In genomic region chr13:47110833-47111240, GRCh38 we compare ENCODE assay signal across 2 cellular contexts.
TF ChIP-seq lines count a peak whose summit lies in the region.

No MANE protein-coding gene starts in this region.

TF ChIP-seq in WTC11, 78 proteins besides CTCF, POLR2A, EP300 and RAD21:
- no peak for TF ChIP-seq PREB (CRISPR knock-in tag; IDR thresholded peaks at IDR 0.05; ENCODE audit: borderline replicate concordance)
- TF ChIP-seq KAT7 (CRISPR knock-in tag; IDR thresholded peaks at IDR 0.05; ENCODE audit: borderline replicate concordance) = no peak
- no peak for TF ChIP-seq RORB (CRISPR knock-in tag; IDR thresholded peaks at IDR 0.05)
- TF ChIP-seq IRF2 (CRISPR knock-in tag; IDR thresholded peaks at IDR 0.05; ENCODE audit: borderline replicate concordance, low read depth) = no peak
- TF ChIP-seq ZNF317 (CRISPR knock-in tag; IDR thresholded peaks at IDR 0.05; ENCODE audit: borderline replicate concordance, low read depth) = no peak

TF ChIP-seq in SK-N-SH treated with all-trans-retinoic acid at 6 μM for 48 hours, 23 proteins besides CTCF, POLR2A, EP300 and RAD21 (continued from another document):
- TF ChIP-seq TSHZ2 (CRISPR knock-in tag; IDR thresholded peaks at IDR 0.05) (no peak), TCF4 (CRISPR knock-in tag; IDR thresholded peaks at IDR 0.05; ENCODE audit: borderline replicate concordance) (no peak), ESRRG (CRISPR knock-in tag; IDR thresholded peaks at IDR 0.05) (no peak), PATZ1 (CRISPR knock-in tag; IDR thresholded peaks at IDR 0.05; ENCODE audit: borderline replicate concordance) (no peak), RARB (CRISPR knock-in tag; IDR thresholded peaks at IDR 0.05) (no peak)
TF ChIP-seq in SK-N-SH treated with all-trans-retinoic acid at 6 μM for 48 hours: peak in this region for 0.
